ENCODE assay signal across 15 cellular contexts in genomic region chrX:104488811-104489210, GRCh38.
DNase-seq lines count a peak whose midpoint lies in the region; ATAC-seq and TF ChIP-seq lines count a peak whose summit lies in the region.
"Had no signal": no experiment of that assay in that cellular context is flagged by ENCODE, and none has a peak within 500 bp of the region (broad histone marks: within the 10 kb centered on the region; RNA-seq: fewer than 3 reads in every experiment).

No MANE protein-coding gene starts in this region.

- H3K4me3 Mint-ChIP-seq in activated CD8-positive, alpha-beta memory T cell treated with anti-CD3 and anti-CD28 coated beads, Interleukin-2, amount 10 ng/mL, durations not matched to agents 7 days and 5 days = no peak overlapping the region
- H3K4me3 Mint-ChIP-seq: CD4-positive, CD25-positive, alpha-beta regulatory T cell; GM23338; H9 had no signal

- H3K27me3 ChIP-seq in GM23248 (replicated peaks; ENCODE audit: insufficient read depth) (no peaks in the 10 kb centered on the region), RWPE2 (ENCODE audit: insufficient read depth, poor library complexity, severe bottlenecking) (no peaks in the 10 kb centered on the region), tibial nerve (peaks cover 0 to 26% of the 10 kb centered on the region in 2 donors)
- H3K27me3 ChIP-seq: BLaER1 treated with 17β-estradiol and CSF1 and Interleukin-3, amounts not matched to agents 10 nM and 100 nM had no signal

- H3K4me1 ChIP-seq in GM23248 (ENCODE audit: insufficient read depth) (no peaks in the 10 kb centered on the region), RWPE2 (ENCODE audit: insufficient read depth, poor library complexity, severe bottlenecking) (no peaks in the 10 kb centered on the region), tibial nerve (no peaks in the 10 kb centered on the region)
- H3K4me1 ChIP-seq: BLaER1 treated with 17β-estradiol and CSF1 and Interleukin-3, amounts not matched to agents 10 nM and 100 nM had no signal

- H3K9me3 ChIP-seq in GM23248 (ENCODE audit: low read depth) (no peaks in the 10 kb centered on the region), RWPE2 (ENCODE audit: severe bottlenecking) (no peaks in the 10 kb centered on the region), tibial nerve (no peaks in the 10 kb centered on the region)
- H3K9me3 ChIP-seq: BLaER1 treated with 17β-estradiol and CSF1 and Interleukin-3, amounts not matched to agents 10 nM and 100 nM had no signal

- DNase-seq in GM23248 (peak; percentile 1), RWPE2 (ENCODE audit: low spot score) (no peak), epithelial cell of esophagus (ENCODE audit: low read depth) (peak; percentile 72), iris pigment epithelial cell (ENCODE audit: low read depth) (peak; percentile 1), tibial nerve (ENCODE audit: low spot score in 2 of 2) (no peak)
- no peak for DNase-seq in activated CD8-positive, alpha-beta memory T cell treated with anti-CD3 and anti-CD28 coated beads, Interleukin-2, amount 10 ng/mL, durations not matched to agents 7 days and 5 days
- DNase-seq: 8988T; CD4-positive, CD25-positive, alpha-beta regulatory T cell; DMS53; GF-D8; H9 had no signal

- H3K4me3 ChIP-seq in GM23248 (no peak overlapping the region), RWPE2 (ENCODE audit: severe bottlenecking) (no peak overlapping the region), epithelial cell of esophagus (ENCODE audit: low read length) (no peak overlapping the region), tibial nerve (no peak overlapping the region)
- H3K4me3 ChIP-seq: BLaER1 treated with 17β-estradiol and CSF1 and Interleukin-3, amounts not matched to agents 10 nM and 100 nM; GM23338 had no signal

- no peak overlapping the region for H3K4me2 ChIP-seq in GM23248 (ENCODE audit: unreplicated experiment)
- H3K4me2 ChIP-seq: BLaER1 treated with 17β-estradiol and CSF1 and Interleukin-3, amounts not matched to agents 10 nM and 100 nM; GM23338 had no signal

- H3K79me2 ChIP-seq in GM23248 (ENCODE audit: insufficient read depth) = no peaks in the 10 kb centered on the region

- H3K9me3 Mint-ChIP-seq in activated CD8-positive, alpha-beta memory T cell treated with anti-CD3 and anti-CD28 coated beads, Interleukin-2, amount 10 ng/mL, durations not matched to agents 7 days and 5 days (ENCODE audit: low read depth) = no peaks in the 10 kb centered on the region
- H3K9me3 Mint-ChIP-seq: GM23338 had no signal

- in situ Hi-C loops in GM23248 (cut with MboI) = no loop called here

- peak; percentile 35; the same call in 1 of the 3 replicates for ATAC-seq in RWPE2 (ENCODE audit: low read depth)
- ATAC-seq in GM21360 (IDR thresholded peaks at IDR 0.05; ENCODE audit: unreplicated experiment) = no peak
- no peak for ATAC-seq in activated CD8-positive, alpha-beta memory T cell treated with anti-CD3 and anti-CD28 coated beads, Interleukin-2, amount 10 ng/mL, durations not matched to agents 7 days and 5 days
- ATAC-seq in GM18517 (IDR thresholded peaks at IDR 0.05; ENCODE audit: unreplicated experiment) = no peak
- ATAC-seq: GM23338 had no signal

- H3K27ac Mint-ChIP-seq in activated CD8-positive, alpha-beta memory T cell treated with anti-CD3 and anti-CD28 coated beads, Interleukin-2, amount 10 ng/mL, durations not matched to agents 7 days and 5 days = no peak overlapping the region
- H3K27ac Mint-ChIP-seq: CD4-positive, CD25-positive, alpha-beta regulatory T cell; GM23338; H9 had no signal

- H3F3A ChIP-seq in GM23248 (ENCODE audit: insufficient read depth) = no peaks in the 10 kb centered on the region

- H3K36me3 Mint-ChIP-seq in activated CD8-positive, alpha-beta memory T cell treated with anti-CD3 and anti-CD28 coated beads, Interleukin-2, amount 10 ng/mL, durations not matched to agents 7 days and 5 days = no peaks in the 10 kb centered on the region
- H3K36me3 Mint-ChIP-seq: CD4-positive, CD25-positive, alpha-beta regulatory T cell had no signal

- H3K27ac ChIP-seq in GM23248 (no peak overlapping the region), RWPE2 (ENCODE audit: poor library complexity, severe bottlenecking) (no peak overlapping the region), tibial nerve (no peak overlapping the region)
- H3K27ac ChIP-seq: BLaER1 treated with 17β-estradiol and CSF1 and Interleukin-3, amounts not matched to agents 10 nM and 100 nM had no signal

- TF ChIP-seq CTCF in RWPE2 (IDR thresholded peaks at IDR 0.05; ENCODE audit: poor library complexity, severe bottlenecking) (no peak), epithelial cell of esophagus (IDR thresholded peaks at IDR 0.05; ENCODE audit: insufficient read depth, low read depth, low read length, missing control alignments) (no peak), tibial nerve (IDR thresholded peaks at IDR 0.05) (no peak)

- H3K36me3 ChIP-seq in GM23248 (ENCODE audit: low read depth) (no peaks in the 10 kb centered on the region), RWPE2 (ENCODE audit: low read depth) (no peaks in the 10 kb centered on the region), tibial nerve (no peaks in the 10 kb centered on the region)
- H3K36me3 ChIP-seq: BLaER1 treated with 17β-estradiol and CSF1 and Interleukin-3, amounts not matched to agents 10 nM and 100 nM had no signal

- TF ChIP-seq POLR2A in tibial nerve (IDR thresholded peaks at IDR 0.05) = no peak

- H3K9me2 ChIP-seq in GM23248 (ENCODE audit: insufficient read depth) = no peaks in the 10 kb centered on the region

- H3K4me1 Mint-ChIP-seq in activated CD8-positive, alpha-beta memory T cell treated with anti-CD3 and anti-CD28 coated beads, Interleukin-2, amount 10 ng/mL, durations not matched to agents 7 days and 5 days = no peaks in the 10 kb centered on the region

- TF ChIP-seq EP300 in tibial nerve (IDR thresholded peaks at IDR 0.05) = no peak

- CTCF ChIA-PET in activated CD8-positive, alpha-beta memory T cell treated with anti-CD3 and anti-CD28 coated beads, Interleukin-2, amount 10 ng/mL, durations not matched to agents 7 days and 5 days (lab: Charles Lee) = no interaction called here

- 0 to 11% methylated on average over 1 of the region's 1 CpG for WGBS in GM23248 (ENCODE audit: low coverage in 1 of 2, low lambda C conversion rate in 2 of 2, missing lambda C conversion rate in 2 of 2), 2 experiments
- WGBS in tibial nerve, 2 donors = 42 to 89% methylated on average over 1 of the region's 1 CpG

- H2AFZ ChIP-seq in GM23248 = no peak overlapping the region
- H2AFZ ChIP-seq: GM23338 had no signal

- H3K27me3 Mint-ChIP-seq in activated CD8-positive, alpha-beta memory T cell treated with anti-CD3 and anti-CD28 coated beads, Interleukin-2, amount 10 ng/mL, durations not matched to agents 7 days and 5 days = no peaks in the 10 kb centered on the region
- H3K27me3 Mint-ChIP-seq: CD4-positive, CD25-positive, alpha-beta regulatory T cell had no signal

- H3K9ac ChIP-seq in GM23248 = no peak overlapping the region
- H3K9ac ChIP-seq: BLaER1 treated with 17β-estradiol and CSF1 and Interleukin-3, amounts not matched to agents 10 nM and 100 nM had no signal

- no peaks in the 10 kb centered on the region for H4K20me1 ChIP-seq in GM23248 (ENCODE audit: insufficient read depth)
- H4K20me1 ChIP-seq: BLaER1 treated with 17β-estradiol and CSF1 and Interleukin-3, amounts not matched to agents 10 nM and 100 nM had no signal

Comparison
In these comparisons a context has a peak if more than half of its experiments do, and no peak if none do; other contexts are left out.
1. DNase-seq: peak in GM23248 (single experiment), epithelial cell of esophagus (single experiment) and iris pigment epithelial cell (single experiment); none in RWPE2 (single experiment), tibial nerve (0 of 2) and activated CD8-positive, alpha-beta memory T cell treated with anti-CD3 and anti-CD28 coated beads, Interleukin-2, amount 10 ng/mL, durations not matched to agents 7 days and 5 days (single experiment).